In the genomic region with DNA sequence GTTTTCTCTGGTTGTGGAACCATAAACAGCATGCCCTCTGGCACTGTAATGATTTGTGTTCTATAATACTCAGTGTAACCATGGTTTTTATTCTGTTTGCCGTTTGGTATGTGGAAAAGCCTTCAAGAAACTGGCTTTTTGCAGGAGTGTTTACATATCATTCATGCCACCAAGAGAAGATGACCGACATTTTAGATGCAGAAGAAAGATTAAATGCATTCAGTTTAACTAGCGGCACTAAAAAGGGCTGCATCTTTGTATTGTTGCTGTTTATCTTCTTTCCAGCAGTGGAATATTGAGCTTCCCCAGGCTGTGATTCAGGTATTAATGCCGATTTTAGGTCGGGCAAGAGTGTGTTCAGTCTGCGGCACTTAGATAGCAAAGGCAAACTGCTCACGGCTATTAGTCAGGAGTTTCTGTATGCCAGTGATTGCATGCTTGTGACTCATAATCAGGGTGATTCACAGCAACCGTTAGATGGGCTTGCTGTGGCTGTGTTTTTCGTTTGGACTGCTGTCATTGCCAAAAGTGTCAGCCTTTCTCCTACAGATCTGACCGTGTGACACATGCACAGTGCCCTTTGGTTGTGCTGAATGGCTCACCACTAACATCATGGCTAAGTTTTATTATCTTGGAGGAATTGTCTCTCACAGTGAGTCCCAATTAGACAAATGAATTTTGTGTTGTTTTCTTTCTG, we compare ENCODE assay signal across 1 cellular context.
TF ChIP-seq lines count a peak whose summit lies in the region.

No MANE protein-coding gene starts in this region.

TF ChIP-seq in SK-N-SH, 30 proteins besides CTCF, POLR2A, EP300 and RAD21 (continued from another document):
- TF ChIP-seq, protein P1, sequence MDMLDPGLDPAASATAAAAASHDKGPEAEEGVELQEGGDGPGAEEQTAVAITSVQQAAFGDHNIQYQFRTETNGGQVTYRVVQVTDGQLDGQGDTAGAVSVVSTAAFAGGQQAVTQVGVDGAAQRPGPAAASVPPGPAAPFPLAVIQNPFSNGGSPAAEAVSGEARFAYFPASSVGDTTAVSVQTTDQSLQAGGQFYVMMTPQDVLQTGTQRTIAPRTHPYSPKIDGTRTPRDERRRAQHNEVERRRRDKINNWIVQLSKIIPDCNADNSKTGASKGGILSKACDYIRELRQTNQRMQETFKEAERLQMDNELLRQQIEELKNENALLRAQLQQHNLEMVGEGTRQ (IDR thresholded peaks at IDR 0.05; ENCODE audit: borderline replicate concordance, low read depth, low read length), result no peak
- TF ChIP-seq, protein P2, sequence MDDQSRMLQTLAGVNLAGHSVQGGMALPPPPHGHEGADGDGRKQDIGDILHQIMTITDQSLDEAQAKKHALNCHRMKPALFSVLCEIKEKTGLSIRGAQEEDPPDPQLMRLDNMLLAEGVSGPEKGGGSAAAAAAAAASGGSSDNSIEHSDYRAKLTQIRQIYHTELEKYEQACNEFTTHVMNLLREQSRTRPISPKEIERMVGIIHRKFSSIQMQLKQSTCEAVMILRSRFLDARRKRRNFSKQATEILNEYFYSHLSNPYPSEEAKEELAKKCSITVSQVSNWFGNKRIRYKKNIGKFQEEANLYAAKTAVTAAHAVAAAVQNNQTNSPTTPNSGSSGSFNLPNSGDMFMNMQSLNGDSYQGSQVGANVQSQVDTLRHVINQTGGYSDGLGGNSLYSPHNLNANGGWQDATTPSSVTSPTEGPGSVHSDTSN (IDR thresholded peaks at IDR 0.05), result peak; percentile 80
- 0 out of 2 replicates have a peak, but pooled peaks have one; percentile 14 for TF ChIP-seq RCOR1 (IDR thresholded peaks at IDR 0.05; ENCODE audit: low read length)
- TF ChIP-seq SIN3A (IDR thresholded peaks at IDR 0.05; ENCODE audit: borderline replicate concordance, low read depth, low read length), result peak; percentile 25; the same call in 1 of the 2 replicates
- TF ChIP-seq EZH2phosphoT487 (IDR thresholded peaks at IDR 0.05; ENCODE audit: borderline replicate concordance, low read depth), result no peak
- TF ChIP-seq RXRA (IDR thresholded peaks at IDR 0.05; ENCODE audit: borderline replicate concordance, low read depth), result peak; percentile 49; the same call in 1 of the 2 replicates
- TF ChIP-seq, protein P3, sequence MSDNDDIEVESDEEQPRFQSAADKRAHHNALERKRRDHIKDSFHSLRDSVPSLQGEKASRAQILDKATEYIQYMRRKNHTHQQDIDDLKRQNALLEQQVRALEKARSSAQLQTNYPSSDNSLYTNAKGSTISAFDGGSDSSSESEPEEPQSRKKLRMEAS (IDR thresholded peaks at IDR 0.05; ENCODE audit: low read depth), result peak; percentile 68; the same call in 1 of the 2 replicates
- no peak for TF ChIP-seq RFX5 (IDR thresholded peaks at IDR 0.05; ENCODE audit: low read length)
- no peak for TF ChIP-seq YY1 (IDR thresholded peaks at IDR 0.05; ENCODE audit: low read depth)
- peak; percentile 30; the same call in 1 of the 2 replicates for TF ChIP-seq GATA2 (CRISPR knock-in tag; IDR thresholded peaks at IDR 0.05)
- TF ChIP-seq, protein P4, sequence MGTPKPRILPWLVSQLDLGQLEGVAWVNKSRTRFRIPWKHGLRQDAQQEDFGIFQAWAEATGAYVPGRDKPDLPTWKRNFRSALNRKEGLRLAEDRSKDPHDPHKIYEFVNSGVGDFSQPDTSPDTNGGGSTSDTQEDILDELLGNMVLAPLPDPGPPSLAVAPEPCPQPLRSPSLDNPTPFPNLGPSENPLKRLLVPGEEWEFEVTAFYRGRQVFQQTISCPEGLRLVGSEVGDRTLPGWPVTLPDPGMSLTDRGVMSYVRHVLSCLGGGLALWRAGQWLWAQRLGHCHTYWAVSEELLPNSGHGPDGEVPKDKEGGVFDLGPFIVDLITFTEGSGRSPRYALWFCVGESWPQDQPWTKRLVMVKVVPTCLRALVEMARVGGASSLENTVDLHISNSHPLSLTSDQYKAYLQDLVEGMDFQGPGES (IDR thresholded peaks at IDR 0.05; ENCODE audit: low read depth, low read length), result no peak
- TF ChIP-seq TAF1 (IDR thresholded peaks at IDR 0.05; ENCODE audit: borderline replicate concordance, low read depth, low read length), result no peak; the same call in 1 of the 2 replicates
- no peak for TF ChIP-seq MXI1 (IDR thresholded peaks at IDR 0.05; ENCODE audit: low read depth, low read length)
- no peak for TF ChIP-seq MEF2A (IDR thresholded peaks at IDR 0.05; ENCODE audit: borderline replicate concordance, low read depth)
- TF ChIP-seq JUND (IDR thresholded peaks at IDR 0.05), result peak; percentile 95
- no peak for TF ChIP-seq FOXJ3 (CRISPR knock-in tag; IDR thresholded peaks at IDR 0.05)
- no peak for TF ChIP-seq TEAD4 (IDR thresholded peaks at IDR 0.05; ENCODE audit: borderline replicate concordance, insufficient read depth)
- TF ChIP-seq, protein P5, sequence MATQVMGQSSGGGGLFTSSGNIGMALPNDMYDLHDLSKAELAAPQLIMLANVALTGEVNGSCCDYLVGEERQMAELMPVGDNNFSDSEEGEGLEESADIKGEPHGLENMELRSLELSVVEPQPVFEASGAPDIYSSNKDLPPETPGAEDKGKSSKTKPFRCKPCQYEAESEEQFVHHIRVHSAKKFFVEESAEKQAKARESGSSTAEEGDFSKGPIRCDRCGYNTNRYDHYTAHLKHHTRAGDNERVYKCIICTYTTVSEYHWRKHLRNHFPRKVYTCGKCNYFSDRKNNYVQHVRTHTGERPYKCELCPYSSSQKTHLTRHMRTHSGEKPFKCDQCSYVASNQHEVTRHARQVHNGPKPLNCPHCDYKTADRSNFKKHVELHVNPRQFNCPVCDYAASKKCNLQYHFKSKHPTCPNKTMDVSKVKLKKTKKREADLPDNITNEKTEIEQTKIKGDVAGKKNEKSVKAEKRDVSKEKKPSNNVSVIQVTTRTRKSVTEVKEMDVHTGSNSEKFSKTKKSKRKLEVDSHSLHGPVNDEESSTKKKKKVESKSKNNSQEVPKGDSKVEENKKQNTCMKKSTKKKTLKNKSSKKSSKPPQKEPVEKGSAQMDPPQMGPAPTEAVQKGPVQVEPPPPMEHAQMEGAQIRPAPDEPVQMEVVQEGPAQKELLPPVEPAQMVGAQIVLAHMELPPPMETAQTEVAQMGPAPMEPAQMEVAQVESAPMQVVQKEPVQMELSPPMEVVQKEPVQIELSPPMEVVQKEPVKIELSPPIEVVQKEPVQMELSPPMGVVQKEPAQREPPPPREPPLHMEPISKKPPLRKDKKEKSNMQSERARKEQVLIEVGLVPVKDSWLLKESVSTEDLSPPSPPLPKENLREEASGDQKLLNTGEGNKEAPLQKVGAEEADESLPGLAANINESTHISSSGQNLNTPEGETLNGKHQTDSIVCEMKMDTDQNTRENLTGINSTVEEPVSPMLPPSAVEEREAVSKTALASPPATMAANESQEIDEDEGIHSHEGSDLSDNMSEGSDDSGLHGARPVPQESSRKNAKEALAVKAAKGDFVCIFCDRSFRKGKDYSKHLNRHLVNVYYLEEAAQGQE (IDR thresholded peaks at IDR 0.05; ENCODE audit: low read depth, low read length), result 0 out of 2 replicates have a peak, but pooled peaks have one; percentile 57
- TF ChIP-seq, protein P6, sequence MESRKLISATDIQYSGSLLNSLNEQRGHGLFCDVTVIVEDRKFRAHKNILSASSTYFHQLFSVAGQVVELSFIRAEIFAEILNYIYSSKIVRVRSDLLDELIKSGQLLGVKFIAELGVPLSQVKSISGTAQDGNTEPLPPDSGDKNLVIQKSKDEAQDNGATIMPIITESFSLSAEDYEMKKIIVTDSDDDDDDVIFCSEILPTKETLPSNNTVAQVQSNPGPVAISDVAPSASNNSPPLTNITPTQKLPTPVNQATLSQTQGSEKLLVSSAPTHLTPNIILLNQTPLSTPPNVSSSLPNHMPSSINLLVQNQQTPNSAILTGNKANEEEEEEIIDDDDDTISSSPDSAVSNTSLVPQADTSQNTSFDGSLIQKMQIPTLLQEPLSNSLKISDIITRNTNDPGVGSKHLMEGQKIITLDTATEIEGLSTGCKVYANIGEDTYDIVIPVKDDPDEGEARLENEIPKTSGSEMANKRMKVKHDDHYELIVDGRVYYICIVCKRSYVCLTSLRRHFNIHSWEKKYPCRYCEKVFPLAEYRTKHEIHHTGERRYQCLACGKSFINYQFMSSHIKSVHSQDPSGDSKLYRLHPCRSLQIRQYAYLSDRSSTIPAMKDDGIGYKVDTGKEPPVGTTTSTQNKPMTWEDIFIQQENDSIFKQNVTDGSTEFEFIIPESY (IDR thresholded peaks at IDR 0.05; ENCODE audit: borderline replicate concordance, low read depth), result 0 out of 2 replicates have a peak, but pooled peaks have one; percentile 37
- TF ChIP-seq SMC3 (IDR thresholded peaks at IDR 0.05; ENCODE audit: low read depth, low read length), result 0 out of 2 replicates have a peak, but pooled peaks have one; percentile 11
- TF ChIP-seq FOXM1 (IDR thresholded peaks at IDR 0.05; ENCODE audit: low read depth), result no peak
- TF ChIP-seq CHD2 (IDR thresholded peaks at IDR 0.05; ENCODE audit: low read length, partially characterized antibody), result no peak
